1 cellular context compared by ENCODE assay signal in genomic region chr13:114318624-114319023, GRCh38.
TF ChIP-seq lines count a peak whose summit lies in the region.

No MANE protein-coding gene starts in this region.

TF ChIP-seq in SK-N-SH treated with all-trans-retinoic acid at 6 μM for 48 hours, 23 proteins besides CTCF, POLR2A, EP300 and RAD21 (continued from another document):
- TF ChIP-seq CSRNP3 (CRISPR knock-in tag; IDR thresholded peaks at IDR 0.05) (no peak), ZNF70 (CRISPR knock-in tag; IDR thresholded peaks at IDR 0.05) (no peak), ZC3H10 (CRISPR knock-in tag; IDR thresholded peaks at IDR 0.05) (no peak), ARNTL (CRISPR knock-in tag; IDR thresholded peaks at IDR 0.05; ENCODE audit: borderline replicate concordance, low read depth) (no peak), ZNF8 (CRISPR knock-in tag; IDR thresholded peaks at IDR 0.05) (no peak), POU6F1 (CRISPR knock-in tag; IDR thresholded peaks at IDR 0.05; ENCODE audit: borderline replicate concordance, low read depth) (no peak), ISL1 (CRISPR knock-in tag; IDR thresholded peaks at IDR 0.05) (no peak), RARB (CRISPR knock-in tag; IDR thresholded peaks at IDR 0.05) (no peak), TCF4 (CRISPR knock-in tag; IDR thresholded peaks at IDR 0.05; ENCODE audit: borderline replicate concordance) (no peak)
